Comparison of ENCODE assay signal across 11 cellular contexts in genomic region chr5:73692166-73692640, GRCh38.
DNase-seq lines count a peak whose midpoint lies in the region; ATAC-seq and TF ChIP-seq lines count a peak whose summit lies in the region.
"Had no signal": no experiment of that assay in that cellular context is flagged by ENCODE, and none has a peak within 500 bp of the region (broad histone marks: within the 10 kb centered on the region; RNA-seq: fewer than 3 reads in every experiment).

No MANE protein-coding gene starts in this region.

- ATAC-seq in HG02610 (IDR thresholded peaks at IDR 0.05; ENCODE audit: unreplicated experiment) (no peak), GM18505 (IDR thresholded peaks at IDR 0.05; ENCODE audit: unreplicated experiment) (no peak)
- ATAC-seq: pancreas had no signal

- peak; percentile 45 for DNase-seq in GM04503 (ENCODE audit: low read depth)
- DNase-seq in HPDE6-E6E7 (ENCODE audit: extremely low spot score) = peak; percentile 28
- DNase-seq in cardiac fibroblast (ENCODE audit: low read depth in 2 of 2) = peak; percentile 47 to 89
- peak; percentile 70 for DNase-seq in non-pigmented ciliary epithelial cell (ENCODE audit: low read depth)
- no peak for DNase-seq in transverse colon
- no peak for DNase-seq in inferior parietal cortex (ENCODE audit: extremely low spot score)
- DNase-seq: pancreas, T1000 had no signal

- H3K4me3 ChIP-seq in cardiac fibroblast (replicated peaks in 1 of 2; ENCODE audit: low read depth in 2 of 2, low read length in 2 of 2) = no peak overlapping the region
- H3K4me3 ChIP-seq in transverse colon = no peak overlapping the region
- H3K4me3 ChIP-seq: pancreas, vagina had no signal

- no peak for TF ChIP-seq EP300 in transverse colon (IDR thresholded peaks at IDR 0.05; ENCODE audit: low read depth)

- TF ChIP-seq CTCF in cardiac fibroblast (IDR thresholded peaks at IDR 0.05; ENCODE audit: low read depth, low read length) (no peak), transverse colon (IDR thresholded peaks at IDR 0.05) (no peak)

- in situ Hi-C loops in transverse colon (cut with MboI; ENCODE audit: low pct_ligation_motif_present in 1 of 4, low pct_unique_long_range_greater_than_20kb in 1 of 4, low sequenced_read_pairs in 3 of 4) = loop anchor here in 1 of 4 donors (5.0 kb wide), 1 partner anchor 100 kb away; no protein-coding TSS in a partner anchor

- 56 to 66% methylated on average over 2 of the region's 2 CpGs for WGBS in transverse colon (ENCODE audit: low coverage in 1 of 2), 2 donors

- H3K27ac ChIP-seq in transverse colon = no peak overlapping the region
- H3K27ac ChIP-seq: pancreas, vagina had no signal

- no peaks in the 10 kb centered on the region for H3K36me3 ChIP-seq in transverse colon
- H3K36me3 ChIP-seq: pancreas, vagina had no signal

- no peaks in the 10 kb centered on the region for H3K27me3 ChIP-seq in transverse colon
- H3K27me3 ChIP-seq: pancreas, vagina had no signal

- peaks cover 0 to 10% (median 0%) of the 10 kb centered on the region in 4 donors for H3K4me1 ChIP-seq in transverse colon
- H3K4me1 ChIP-seq: vagina had no signal

- TF ChIP-seq POLR2A in transverse colon (IDR thresholded peaks at IDR 0.05) = no peak
- no peak for TF ChIP-seq POLR2A in GM18505 (IDR thresholded peaks at IDR 0.05; ENCODE audit: borderline replicate concordance, extremely low read depth, insufficient read depth, insufficient read length)

- intact Hi-C loops in transverse colon (cut with DNase I; ENCODE audit: low total_unique reads) = no loop called here

- no peaks in the 10 kb centered on the region for H3K9me3 ChIP-seq in transverse colon
- H3K9me3 ChIP-seq: pancreas, vagina had no signal

Comparison
In these comparisons a context has a peak if more than half of its experiments do, and no peak if none do; other contexts are left out.
1. DNase-seq: peak in GM04503 (single experiment), HPDE6-E6E7 (single experiment), cardiac fibroblast (2 of 2) and non-pigmented ciliary epithelial cell (single experiment); none in transverse colon (single experiment) and inferior parietal cortex (single experiment).